ENCODE assay signal across 6 cellular contexts in the genomic region with DNA sequence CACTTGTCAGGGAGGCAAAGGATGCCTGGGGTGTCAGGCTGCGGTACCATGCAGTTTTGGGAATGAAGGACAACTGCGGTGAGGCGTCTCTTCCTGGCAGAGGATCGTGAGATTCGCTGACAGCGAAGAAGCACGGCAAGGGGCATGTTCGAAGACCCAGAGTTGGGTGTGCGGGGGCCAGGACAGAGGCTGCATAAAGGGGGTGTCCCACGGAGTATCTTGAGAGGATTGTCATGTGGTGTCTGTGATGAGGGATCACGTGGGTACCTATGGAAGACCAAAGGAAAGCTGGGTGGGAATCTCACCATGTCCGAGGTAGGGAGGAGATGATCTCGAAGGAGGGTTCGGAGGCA. TPM values are rescaled to one million over a fixed set of nuclear protein-coding genes. Genes with fewer than 3 reads are reported as not detected.
A peak's percentile ranks its signal among the peaks of the same experiment; 100 is the strongest.
DNase-seq lines count a peak whose midpoint lies in the region; ATAC-seq and TF ChIP-seq lines count a peak whose summit lies in the region.

No MANE protein-coding gene starts in this region.

- WGBS in aorta, 2 donors, result 11 to 13% methylated on average over 14 of the region's 14 CpGs

- peaks cover 0 to 2% of the 10 kb centered on the region in 2 donors for H3K36me3 ChIP-seq in aorta (ENCODE audit: control insufficient read depth in 1 of 2, insufficient read depth in 2 of 2, low read length in 1 of 2)

- ATAC-seq in GM18498 (IDR thresholded peaks at IDR 0.05; ENCODE audit: unreplicated experiment) (peak; percentile 1), aorta (ENCODE audit: low FRiP score) (peak; percentile 3), GM19463 (IDR thresholded peaks at IDR 0.05; ENCODE audit: unreplicated experiment) (no peak)

- H3K27ac ChIP-seq in RWPE1, result peak overlapping the region; percentile 81
- peak overlapping the region; percentile 1 to 65 for H3K27ac ChIP-seq in aorta (ENCODE audit: low read depth in 1 of 2, low read length in 2 of 2)

- CTCF ChIA-PET in RWPE1 (lab: Yijun Ruan, JAX), result no interaction called here

- intact Hi-C loops in aorta (cut with DNase I), result loop anchor here (2.0 to 10.0 kb wide), 2 partner anchors 19 to 49 kb away; a partner anchor contains a TSS

- peak overlapping the region; percentile 99 for H3K4me3 ChIP-seq in iPS-11a (ENCODE audit: low read depth, low read length)
- peak overlapping the region; percentile 70 to 84 for H3K4me3 ChIP-seq in aorta (ENCODE audit: low read length in 2 of 2)

- H3K9me3 ChIP-seq in aorta (ENCODE audit: control insufficient read depth, low read length), result no peaks in the 10 kb centered on the region

- no peaks in the 10 kb centered on the region for H3K4me1 ChIP-seq in aorta (ENCODE audit: control insufficient read depth in 1 of 2, insufficient read depth in 2 of 2, low read length in 2 of 2)

- POLR2A ChIA-PET in RWPE1 (lab: Yijun Ruan, JAX; ENCODE audit: low non-redundant PET), result interaction anchor here (0.6 kb wide), 1 partner anchor 1429 kb away, joined by 6 read pairs; no protein-coding TSS in a partner anchor

- in situ Hi-C loops in G401 (cut with HindIII; ENCODE audit: low sequenced_read_pairs), result no loop called here

- no peak for TF ChIP-seq CTCF in RWPE1 (conservative IDR thresholded peaks at IDR 0.05; ENCODE audit: low read depth)

- H3K27me3 ChIP-seq in aorta (ENCODE audit: control insufficient read depth in 1 of 2, insufficient read depth in 2 of 2, low read length in 1 of 2), result no peaks in the 10 kb centered on the region

- DNase-seq in RWPE1 (ENCODE audit: low spot score) (peak; percentile 29), aorta (no peak), G401 (ENCODE audit: low spot score) (no peak)

RNA-seq across cellular contexts. Expression of a gene that starts 0.4 kb away (rescaled TPM):
- 10 to 100 TPM; 15.7 to 18.6 TPM for total RNA-seq in aorta
- polyA plus RNA-seq in aorta, result 10 to 100 TPM in 1 of 2 donors, 1 to 10 TPM in 1; 8.6 to 10.2 TPM
- 7.3 and 11.9 TPM in 2 replicates for total RNA-seq in G401 (2014; rRNA removed; shearing (Covaris generic))

RNA-seq across cellular contexts. Expression of a gene that starts 18.5 kb away (rescaled TPM):
- 10 to 100 TPM; 31.4 to 38.5 TPM for total RNA-seq in aorta
- polyA plus RNA-seq in aorta, result 10 to 100 TPM; 29.6 to 65.0 TPM
- 97.2 and 127 TPM in 2 replicates for total RNA-seq in G401 (2014; rRNA removed; shearing (Covaris generic))

RNA-seq across cellular contexts. Expression of a gene that starts 40.9 kb away (rescaled TPM):
- 10 to 100 TPM in 1 of 2 donors, 1 to 10 TPM in 1; 8.9 to 20.0 TPM for total RNA-seq in aorta
- 1 to 10 TPM; 3.0 to 4.7 TPM for polyA plus RNA-seq in aorta
- total RNA-seq in G401 (2014; rRNA removed; shearing (Covaris generic)), result 1.8 and 2.0 TPM in 2 replicates

RNA-seq across cellular contexts. Expression of a gene that starts 47.7 kb away (rescaled TPM):
- total RNA-seq in aorta, result 1 to 10 TPM in 1 of 2 donors, not detected in 1; 2.9 TPM
- 1 to 10 TPM in 1 of 2 donors, not detected in 1; 1.9 TPM for polyA plus RNA-seq in aorta
- total RNA-seq in G401 (2014; rRNA removed; shearing (Covaris generic)), result not detected in 2 replicates

RNA-seq across cellular contexts. Expression of a gene that starts 53.6 kb away (rescaled TPM):
- 1 to 10 TPM in 1 of 2 donors, under 1 TPM in 1; 0.81 to 2.8 TPM for total RNA-seq in aorta
- 1 to 10 TPM in 1 of 2 donors, not detected in 1; 2.3 TPM for polyA plus RNA-seq in aorta
- total RNA-seq in G401 (2014; rRNA removed; shearing (Covaris generic)), result 0.07 and 2.0 TPM in 2 replicates
